In genomic region chr4:158159054-158159717, GRCh38 we compare ENCODE assay signal across 14 cellular contexts.
A peak's percentile ranks its signal among the peaks of the same experiment; 100 is the strongest.
DNase-seq lines count a peak whose midpoint lies in the region; ATAC-seq and TF ChIP-seq lines count a peak whose summit lies in the region.
"Had no signal": no experiment of that assay in that cellular context is flagged by ENCODE, and none has a peak within 500 bp of the region (broad histone marks: within the 10 kb centered on the region; RNA-seq: fewer than 3 reads in every experiment).

No MANE protein-coding gene starts in this region.

- no peak overlapping the region for H3K4me3 ChIP-seq in astrocyte of the spinal cord (ENCODE audit: low read depth, low read length)
- H3K4me3 ChIP-seq: esophagus muscularis mucosa, GM12878 had no signal

- peak; percentile 25 for DNase-seq in AG20443 (ENCODE audit: low spot score)
- DNase-seq in astrocyte of the spinal cord (ENCODE audit: low read depth, low spot score), result peak; percentile 75
- DNase-seq in kidney glomerular epithelial cell (lab: John Stamatoyannopoulos, UW), result peak; percentile 83
- DNase-seq in SW480 (ENCODE audit: low spot score), result no peak
- DNase-seq: activated T-cell treated with anti-CD3 and anti-CD28 coated beads, Interleukin-2, amount 50 U/mL, for 1 hour; CD4-positive, CD25-positive, alpha-beta regulatory T cell; NCI-H2107; stimulated activated naive CD8-positive, alpha-beta T cell treated with anti-CD3 and anti-CD28 coated beads, Interleukin-15, Interleukin-2, amounts not matched to agents 100 U/mL and 50 U/mL, for 24 hours had no signal

- in situ Hi-C loops in astrocyte of the spinal cord (cut with HindIII; ENCODE audit: low sequenced_read_pairs), result no loop called here

- no peak for TF ChIP-seq CTCF in astrocyte of the spinal cord (IDR thresholded peaks at IDR 0.05; ENCODE audit: low read depth, low read length)

- ATAC-seq in HG03442 (IDR thresholded peaks at IDR 0.05; ENCODE audit: unreplicated experiment) (peak; percentile 69), GM21619 (IDR thresholded peaks at IDR 0.05; ENCODE audit: unreplicated experiment) (no peak), GM19397 (IDR thresholded peaks at IDR 0.05; ENCODE audit: unreplicated experiment) (no peak), GM19351 (IDR thresholded peaks at IDR 0.05; ENCODE audit: unreplicated experiment) (no peak)
- ATAC-seq: GM12878; stimulated activated naive CD8-positive, alpha-beta T cell treated with anti-CD3 and anti-CD28 coated beads, Interleukin-15, Interleukin-2, amounts not matched to agents 100 U/mL and 50 U/mL, for 24 hours had no signal
